Comparison of ENCODE assay signal across 8 cellular contexts in genomic region chr13:38349386-38350113, GRCh38. TPM values are rescaled to one million over a fixed set of nuclear protein-coding genes. Genes with fewer than 3 reads are reported as not detected.
DNase-seq lines count a peak whose midpoint lies in the region; ATAC-seq and TF ChIP-seq lines count a peak whose summit lies in the region.

TSS of gene UFM1 (plus strand) at chr13:38349851. CDS start at chr13:38349920, 69 bp downstream.

- H3K4me1 ChIP-seq in thymus (ENCODE audit: control insufficient read depth, insufficient read depth, low read length), result peaks cover 8% of the 10 kb centered on the region

- no peaks in the 10 kb centered on the region for H3K27me3 Mint-ChIP-seq in osteocyte (ENCODE audit: unreplicated experiment)

- peak within 1 kb of the TSS; percentile 88 for H3K27ac ChIP-seq in thymus (ENCODE audit: low read depth)

- intact Hi-C loops in head of caudate nucleus (cut with DNase I), result no loop called here

- H3K36me3 ChIP-seq in thymus (ENCODE audit: control insufficient read depth, insufficient read depth), result no peaks in the 10 kb centered on the region

- peak within 1 kb of the TSS; percentile 98 for H3K27ac Mint-ChIP-seq in osteocyte (ENCODE audit: unreplicated experiment)

- no peaks in the 10 kb centered on the region for H3K27me3 ChIP-seq in thymus (ENCODE audit: control insufficient read depth, insufficient read depth)

- H3K9me3 ChIP-seq in thymus (ENCODE audit: control insufficient read depth), result no peaks in the 10 kb centered on the region

- H3K4me3 ChIP-seq in GM12864 (ENCODE audit: low read depth, low read length) (peak within 1 kb of the TSS; percentile 70), thymus (ENCODE audit: low read length) (peak within 1 kb of the TSS; percentile 63)

- peaks cover 32% of the 10 kb centered on the region for H3K4me1 Mint-ChIP-seq in osteocyte (ENCODE audit: unreplicated experiment)

- TF ChIP-seq CTCF in GM12864 (IDR thresholded peaks at IDR 0.05; ENCODE audit: low read depth, low read length, missing control alignments) (no peak), osteocyte (IDR thresholded peaks at IDR 0.05) (no peak)

- DNase-seq in GM12864 (ENCODE audit: low read depth) (peak; percentile 90), NCI-H1417 (lab: John Stamatoyannopoulos, UW) (peak; percentile 88 to 98 (median 96)), SW 1271 (lab: John Stamatoyannopoulos, UW) (peak; percentile 69 to 97), head of caudate nucleus (peak; percentile 76 to 95 (median 88)), osteocyte (ENCODE audit: extremely low spot score, unreplicated experiment) (peak; percentile 91)
- DNase-seq in activated naive CD8-positive, alpha-beta T cell treated with anti-CD3 and anti-CD28 coated beads, Interleukin-2, amount 50 U/mL, for 16 hours (ENCODE audit: low read depth, low spot score), result peak; percentile 75

- ATAC-seq in HG02759 (IDR thresholded peaks at IDR 0.05; ENCODE audit: unreplicated experiment), result peak; percentile 94

- H3K36me3 Mint-ChIP-seq in osteocyte (ENCODE audit: unreplicated experiment), result peaks cover 10% of the 10 kb centered on the region

- peak within 1 kb of the TSS; percentile 96 for H3K4me3 Mint-ChIP-seq in osteocyte (ENCODE audit: unreplicated experiment)

- no peaks in the 10 kb centered on the region for H3K9me3 Mint-ChIP-seq in osteocyte (ENCODE audit: unreplicated experiment)

- under 1% methylated on average over 41 of the region's 41 CpGs for whole genome bisulfite sequencing in thymus

RNA-seq across cellular contexts. Expression of gene UFM1, which starts in this region (rescaled TPM):
- total RNA-seq in osteocyte, result 43.7 and 46.3 TPM in 2 replicates
- 50.4 TPM for polyA plus RNA-seq in thymus

Comparison
In these comparisons a context has a peak if more than half of its experiments do, and no peak if none do; other contexts are left out.
1. Peak in every context shown above with its lines: DNase-seq, ATAC-seq, H3K4me3 ChIP-seq and H3K27ac ChIP-seq.